1 cellular context compared by ENCODE assay signal in the genomic region with DNA sequence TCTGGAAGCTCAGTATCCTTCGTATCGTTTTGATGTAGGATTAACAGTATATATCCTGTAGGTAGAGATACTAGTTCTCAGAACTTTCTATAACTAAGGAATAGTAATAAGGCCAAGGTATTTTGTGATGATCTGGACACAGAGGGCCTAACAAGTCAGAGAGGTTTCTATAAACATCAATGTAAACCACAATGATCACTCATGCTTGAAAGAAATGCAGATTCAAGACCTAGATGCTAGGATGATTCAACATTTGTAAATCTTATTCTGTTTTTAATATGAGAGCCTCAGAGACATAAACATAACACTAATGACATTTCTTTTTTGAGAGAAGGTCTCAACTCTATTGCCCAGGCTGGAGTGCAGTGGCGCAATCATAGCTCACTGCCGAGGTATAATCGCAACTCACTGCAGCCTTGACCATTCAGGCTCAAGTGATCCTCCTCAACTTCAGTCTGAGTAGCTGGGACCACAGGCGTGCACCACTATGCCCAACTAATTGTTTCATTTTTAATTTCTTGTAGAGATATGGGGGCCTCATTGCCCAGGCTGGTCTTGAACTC.
TF ChIP-seq lines count a peak whose summit lies in the region.

No MANE protein-coding gene starts in this region.

TF ChIP-seq in HepG2, 621 proteins besides CTCF, POLR2A, EP300 and RAD21:
- TF ChIP-seq ZKSCAN1 (IDR thresholded peaks at IDR 0.05; ENCODE audit: low read length) (no peak), CEBPB (IDR thresholded peaks at IDR 0.05; ENCODE audit: borderline replicate concordance, low read depth, low read length) (0 out of 2 replicates have a peak, but pooled peaks have one; percentile 28)
